In genomic region chr6:138596126-138596525, GRCh38 we compare ENCODE assay signal across 18 cellular contexts.
DNase-seq lines count a peak whose midpoint lies in the region; ATAC-seq, FAIRE-seq and TF ChIP-seq lines count a peak whose summit lies in the region.
"Had no signal": no experiment of that assay in that cellular context is flagged by ENCODE, and none has a peak within 500 bp of the region (broad histone marks: within the 10 kb centered on the region; RNA-seq: fewer than 3 reads in every experiment).

No MANE protein-coding gene starts in this region.

- no peak overlapping the region for H4K91ac ChIP-seq in IMR-90 (ENCODE audit: insufficient read depth, low read depth, low read length)

- CTCF ChIA-PET in IMR-90 (lab: Yijun Ruan, JAX), result no interaction called here
- CTCF ChIA-PET in endothelial cell of umbilical vein (lab: Charles Lee), result interaction anchor here (0.7 to 1.1 kb wide), 2 partner anchors 31 to 173 kb away, joined by 3 read pairs; no protein-coding TSS in a partner anchor

- no peaks in the 10 kb centered on the region for H3K9me3 ChIP-seq in IMR-90 (ENCODE audit: control insufficient read depth, insufficient read depth, low read length)
- H3K9me3 ChIP-seq in endothelial cell of umbilical vein (replicated peaks; ENCODE audit: control insufficient read depth, insufficient read depth, low read length), result no peaks in the 10 kb centered on the region
- H3K9me3 ChIP-seq in psoas muscle, result no peaks in the 10 kb centered on the region
- H3K9me3 ChIP-seq: A549 had no signal

- H3K9me1 ChIP-seq in IMR-90 (ENCODE audit: insufficient read depth, low read length), result peaks cover 11% of the 10 kb centered on the region
- H3K9me1 ChIP-seq in endothelial cell of umbilical vein (replicated peaks; ENCODE audit: control insufficient read depth, extremely low read depth, insufficient read depth, low read length), result no peaks in the 10 kb centered on the region

- no peak overlapping the region for H2BK5ac ChIP-seq in IMR-90 (ENCODE audit: low read depth, low read length, poor library complexity, severe bottlenecking)

- H2AK9ac ChIP-seq in IMR-90 (replicated peaks; ENCODE audit: low read depth, low read length, poor library complexity), result no peak overlapping the region

- peak overlapping the region; percentile 32; the same call in 1 of the 2 replicates for H3K23ac ChIP-seq in IMR-90 (ENCODE audit: low read depth, low read length)

- in situ Hi-C loops in IMR-90 (cut with MboI; ENCODE audit: low sequenced_read_pairs), result no loop called here

- peak overlapping the region; percentile 52; the same call in 1 of the 2 replicates for H2BK20ac ChIP-seq in IMR-90 (ENCODE audit: low read depth, low read length)

- peak overlapping the region; percentile 60; the same call in 1 of the 2 replicates for H2AK5ac ChIP-seq in IMR-90 (ENCODE audit: low read depth, low read length)

- H2BK15ac ChIP-seq in IMR-90 (ENCODE audit: low read depth, low read length), result peak overlapping the region; percentile 39; the same call in 1 of the 3 replicates

- WGBS in IMR-90 (ENCODE audit: extremely low coverage in 2 of 2, insufficient read length in 1 of 2), 2 experiments, result 71% methylated on average over 1 of the region's 5 CpGs; no CpG with 5 or more reads in 1 of the 2 experiments
- WGBS in psoas muscle, 3 donors, result 67 to 81% (median 70%) methylated on average over 5 of the region's 5 CpGs

- POLR2A ChIA-PET in IMR-90 (lab: Charles Lee; ENCODE audit: unreplicated experiment) (no interaction called here), endothelial cell of umbilical vein (lab: Charles Lee) (interaction anchor here (0.7 kb wide), 1 partner anchor 61 kb away, joined by 4 read pairs; no protein-coding TSS in a partner anchor)

- peaks cover 31% of the 10 kb centered on the region for H3K79me2 ChIP-seq in endothelial cell of umbilical vein (ENCODE audit: control insufficient read depth, insufficient read depth, low read length)

- no peak overlapping the region; the same call in 1 of the 2 replicates for H3K18ac ChIP-seq in IMR-90 (ENCODE audit: low read depth, low read length)

- peak overlapping the region; percentile 43; the same call in 1 of the 2 replicates for H4K5ac ChIP-seq in IMR-90 (ENCODE audit: low read depth, low read length)

- peak; percentile 20 for DNase-seq in EH (ENCODE audit: low read depth)
- DNase-seq in IMR-90, result no peak
- DNase-seq in endothelial cell of umbilical vein (ENCODE audit: low read depth, low spot score), result no peak
- DNase-seq in fibroblast of pulmonary artery (ENCODE audit: low read depth), result peak; percentile 12
- no peak for DNase-seq in DMS 273 (lab: John Stamatoyannopoulos, UW; ENCODE audit: unreplicated experiment)
- DNase-seq in NCI-H1417 (lab: John Stamatoyannopoulos, UW), result no peak
- no peak for DNase-seq in psoas muscle
- DNase-seq: CD8-positive, alpha-beta T cell; COR-L47; DND-41; GF-D8; HCEC 1CT; HFFc6 had no signal

- BruUV-seq in IMR-90 (replicated peaks; lab: Mats Ljungman, UMichigan) (no TSS peak), endothelial cell of umbilical vein (replicated peaks; lab: Mats Ljungman, UMichigan) (no TSS peak)

- peak overlapping the region; percentile 64 for H3K4ac ChIP-seq in IMR-90 (ENCODE audit: low read depth, low read length)

- H4K8ac ChIP-seq in IMR-90 (ENCODE audit: low read depth in 2 of 2, low read length in 2 of 2), result peak overlapping the region in 1 of 2 experiments; percentile 67; a peak in 2 of 4 replicates

- H2BK120ac ChIP-seq in IMR-90 (ENCODE audit: low read depth, low read length), result peak overlapping the region; percentile 64

- H4K20me1 ChIP-seq in IMR-90 (ENCODE audit: insufficient read depth, low read length) (no peaks in the 10 kb centered on the region), endothelial cell of umbilical vein (replicated peaks; ENCODE audit: control insufficient read depth, extremely low read depth, insufficient read depth, low read length) (no peaks in the 10 kb centered on the region)

- H3K9ac ChIP-seq in IMR-90 (ENCODE audit: low read depth, low read length) (no peak overlapping the region), endothelial cell of umbilical vein (replicated peaks; ENCODE audit: extremely low read depth, insufficient read depth, low read length) (no peak overlapping the region)

- TF ChIP-seq POLR2A in IMR-90 (IDR thresholded peaks at IDR 0.05; ENCODE audit: low read depth, low read length) (no peak), endothelial cell of umbilical vein (IDR thresholded peaks at IDR 0.05; ENCODE audit: low read depth, low read length) (no peak)

- no peak overlapping the region for H2AFZ ChIP-seq in IMR-90 (replicated peaks; ENCODE audit: low read length, poor library complexity)
- no peak overlapping the region for H2AFZ ChIP-seq in endothelial cell of umbilical vein (ENCODE audit: low read depth, low read length)

- H3K36me3 ChIP-seq in IMR-90 (ENCODE audit: control insufficient read depth, insufficient read depth, low read length) (no peaks in the 10 kb centered on the region), endothelial cell of umbilical vein (ENCODE audit: control insufficient read depth in 2 of 2, extremely low read depth in 1 of 2, insufficient read depth in 2 of 2, low read length in 2 of 2) (no peaks in the 10 kb centered on the region), psoas muscle (ENCODE audit: insufficient read depth in 1 of 2, low read depth in 1 of 2) (no peaks in the 10 kb centered on the region)

- H3K4me3 ChIP-seq in IMR-90 (ENCODE audit: insufficient read depth, low read depth, low read length), result no peak overlapping the region
- no peak overlapping the region for H3K4me3 ChIP-seq in endothelial cell of umbilical vein (replicated peaks in 1 of 3; ENCODE audit: insufficient read depth in 1 of 3, low read depth in 1 of 3, low read length in 3 of 3)
- H3K4me3 ChIP-seq in fibroblast of pulmonary artery (replicated peaks; ENCODE audit: low read depth, low read length), result no peak overlapping the region
- no peak overlapping the region for H3K4me3 ChIP-seq in psoas muscle
- H3K4me3 ChIP-seq: A549 had no signal

- no peak for ATAC-seq in IMR-90 (ENCODE audit: low read depth)
- ATAC-seq in GM19328 (IDR thresholded peaks at IDR 0.05; ENCODE audit: unreplicated experiment), result no peak
- ATAC-seq in psoas muscle, result no peak
- ATAC-seq: A549; CD8-positive, alpha-beta T cell; HepG2 had no signal

- peak overlapping the region; percentile 64 for H3K14ac ChIP-seq in IMR-90 (replicated peaks; ENCODE audit: low read depth, low read length)

- H3K56ac ChIP-seq in IMR-90 (ENCODE audit: extremely low read depth, insufficient read depth, low read length), result no peak overlapping the region

- H3K4me2 ChIP-seq in IMR-90 (ENCODE audit: low read depth, low read length) (peak overlapping the region; percentile 53), endothelial cell of umbilical vein (ENCODE audit: insufficient read depth, low read length) (no peak overlapping the region)
- H3K4me2 ChIP-seq: A549 had no signal

- intact Hi-C loops in IMR-90 (cut with micrococcal nuclease) (loop anchor here (10.0 kb wide), 1 partner anchor 769 kb away; no protein-coding TSS in a partner anchor), endothelial cell of umbilical vein (cut with micrococcal nuclease) (no loop called here), psoas muscle (cut with DNase I) (loop anchor here in 1 of 2 donors (10.0 kb wide), 1 partner anchor 591 kb away; no protein-coding TSS in a partner anchor)

- H3K27me3 ChIP-seq in IMR-90 (ENCODE audit: control insufficient read depth, insufficient read depth, low read length) (no peaks in the 10 kb centered on the region), endothelial cell of umbilical vein (ENCODE audit: control insufficient read depth in 2 of 2, insufficient read depth in 2 of 2, low read length in 2 of 2) (no peaks in the 10 kb centered on the region), psoas muscle (ENCODE audit: insufficient read depth in 3 of 3, low read length in 2 of 3) (no peaks in the 10 kb centered on the region)

- peaks cover 21 to 50% of the 10 kb centered on the region in 2 experiments for H3K79me1 ChIP-seq in IMR-90 (ENCODE audit: low read depth in 1 of 2, low read length in 2 of 2)

- no peak for TF ChIP-seq CTCF in IMR-90 (conservative IDR thresholded peaks at IDR 0.05; ENCODE audit: low read depth, low read length)
- TF ChIP-seq CTCF in endothelial cell of umbilical vein (IDR thresholded peaks at IDR 0.05; ENCODE audit: extremely low read depth in 1 of 2, insufficient read depth in 1 of 2, low read depth in 1 of 2, low read length in 2 of 2), result no peak
- TF ChIP-seq CTCF in fibroblast of pulmonary artery (IDR thresholded peaks at IDR 0.05; ENCODE audit: low read length, missing control alignments), result no peak
- no peak for TF ChIP-seq CTCF in psoas muscle (IDR thresholded peaks at IDR 0.05)

- peaks cover 15% of the 10 kb centered on the region for H3K4me1 ChIP-seq in IMR-90 (ENCODE audit: control insufficient read depth, insufficient read depth, low read length)
- H3K4me1 ChIP-seq in endothelial cell of umbilical vein (ENCODE audit: control insufficient read depth, extremely low read depth, insufficient read depth, low read length), result peaks cover 62% of the 10 kb centered on the region
- no peaks in the 10 kb centered on the region for H3K4me1 ChIP-seq in psoas muscle

- dilution Hi-C loops in IMR-90 (cut with HindIII; ENCODE audit: low sequenced_read_pairs, unreplicated experiment) (no loop called here), endothelial cell of umbilical vein (cut with MboI; ENCODE audit: extremely low pct_ligation_motif_present, low sequenced_read_pairs) (no loop called here)

- no peak for FAIRE-seq in endothelial cell of umbilical vein (lab: Jason Lieb, UNC)
- FAIRE-seq: A549, D721Med, H1, HepG2 had no signal

- H3K27ac ChIP-seq in IMR-90 (ENCODE audit: insufficient read depth, low read length) (peak overlapping the region; percentile 17; the same call in 1 of the 2 replicates), endothelial cell of umbilical vein (ENCODE audit: insufficient read depth, low read depth, low read length) (peak overlapping the region; percentile 70), psoas muscle (no peak overlapping the region)
- H3K27ac ChIP-seq: A549 had no signal

- no peak for TF ChIP-seq RAD21 in IMR-90 (IDR thresholded peaks at IDR 0.05; ENCODE audit: low read length)

TF ChIP-seq in endothelial cell of umbilical vein, 7 proteins besides CTCF, POLR2A, EP300 and RAD21 (continues in another document):
- TF ChIP-seq GATA2 (IDR thresholded peaks at IDR 0.05; ENCODE audit: insufficient read depth, insufficient read length, low read depth, low read length), result no peak
- TF ChIP-seq POLR2AphosphoS5 (IDR thresholded peaks at IDR 0.05; ENCODE audit: insufficient read depth, low read depth, low read length), result no peak
- TF ChIP-seq EZH2 (IDR thresholded peaks at IDR 0.05; ENCODE audit: borderline replicate concordance, low read depth, low read length, severe bottlenecking), result no peak
- no peak for TF ChIP-seq FOS (IDR thresholded peaks at IDR 0.05; ENCODE audit: borderline replicate concordance, insufficient read depth, low read length)
- TF ChIP-seq JUN (IDR thresholded peaks at IDR 0.05; ENCODE audit: borderline replicate concordance, insufficient read depth, insufficient read length, low read depth), result no peak
- TF ChIP-seq, protein P1, sequence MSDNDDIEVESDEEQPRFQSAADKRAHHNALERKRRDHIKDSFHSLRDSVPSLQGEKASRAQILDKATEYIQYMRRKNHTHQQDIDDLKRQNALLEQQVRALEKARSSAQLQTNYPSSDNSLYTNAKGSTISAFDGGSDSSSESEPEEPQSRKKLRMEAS (IDR thresholded peaks at IDR 0.05; ENCODE audit: insufficient read depth, insufficient read length), result no peak

Comparison
In these comparisons a context has a peak if more than half of its experiments do, and no peak if none do; other contexts are left out.
1. DNase-seq: peak in EH (single experiment) and fibroblast of pulmonary artery (single experiment); none in IMR-90 (single experiment), endothelial cell of umbilical vein (single experiment), DMS 273 (single experiment), NCI-H1417 (0 of 3) and psoas muscle (0 of 2).